In the genomic region with DNA sequence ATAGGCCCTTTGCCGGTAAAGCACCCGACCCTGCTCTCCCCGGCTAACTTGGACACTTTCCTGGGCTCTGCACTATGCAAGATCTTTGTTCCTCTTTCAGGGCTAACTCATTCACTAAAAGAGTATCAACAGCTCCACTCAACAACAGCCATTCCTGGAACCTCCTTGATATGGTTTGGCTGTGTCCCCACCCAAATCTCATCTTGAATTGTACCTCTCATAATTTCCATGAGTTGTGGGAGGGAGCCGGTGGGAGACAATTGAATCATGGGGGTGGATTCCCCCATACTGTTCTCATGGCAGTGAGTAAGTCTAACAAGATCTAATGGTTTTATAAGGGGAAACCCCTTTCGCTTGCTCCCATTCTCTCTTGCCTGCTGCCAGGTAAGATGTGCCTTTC, we compare ENCODE assay signal across 15 cellular contexts.
A peak's percentile ranks its signal among the peaks of the same experiment; 100 is the strongest.
DNase-seq lines count a peak whose midpoint lies in the region; ATAC-seq and TF ChIP-seq lines count a peak whose summit lies in the region.
"Had no signal": no experiment of that assay in that cellular context is flagged by ENCODE, and none has a peak within 500 bp of the region (broad histone marks: within the 10 kb centered on the region; RNA-seq: fewer than 3 reads in every experiment).

No MANE protein-coding gene starts in this region.

- H3K27ac ChIP-seq in colonic mucosa (no peak overlapping the region), suprapubic skin (no peak overlapping the region)
- H3K27ac ChIP-seq: BLaER1 treated with 17β-estradiol and CSF1 and Interleukin-3, amounts not matched to agents 10 nM and 100 nM had no signal

- H3K4me1 Mint-ChIP-seq in activated CD8-positive, alpha-beta T cell treated with anti-CD3 and anti-CD28 coated beads for 36 hours (ENCODE audit: low read depth), result no peaks in the 10 kb centered on the region
- H3K4me1 Mint-ChIP-seq in activated CD8-positive, alpha-beta T cell treated with anti-CD3 and anti-CD28 coated beads, Interleukin-2, amount 10 ng/mL, durations not matched to agents 7 days and 5 days (ENCODE audit: low read depth), result no peaks in the 10 kb centered on the region
- no peaks in the 10 kb centered on the region for H3K4me1 Mint-ChIP-seq in stimulated activated naive CD8-positive, alpha-beta T cell treated with anti-CD3 and anti-CD28 coated beads, Interleukin-15, amount 100 ng/mL, for 72 hours
- H3K4me1 Mint-ChIP-seq: B cell had no signal

- POLR2A ChIA-PET in activated CD8-positive, alpha-beta T cell treated with anti-CD3 and anti-CD28 coated beads for 36 hours (lab: Charles Lee), result no interaction called here
- POLR2A ChIA-PET in activated CD8-positive, alpha-beta T cell treated with anti-CD3 and anti-CD28 coated beads, Interleukin-2, amount 10 ng/mL, durations not matched to agents 7 days and 5 days (lab: Charles Lee), result no interaction called here

- no peaks in the 10 kb centered on the region for H3K27me3 ChIP-seq in colonic mucosa
- H3K27me3 ChIP-seq in suprapubic skin, result no peaks in the 10 kb centered on the region
- H3K27me3 ChIP-seq: BLaER1 treated with 17β-estradiol and CSF1 and Interleukin-3, amounts not matched to agents 10 nM and 100 nM had no signal

- 82% methylated on average over 5 of the region's 5 CpGs for WGBS in suprapubic skin

- H3K4me1 ChIP-seq in colonic mucosa, result no peaks in the 10 kb centered on the region
- no peaks in the 10 kb centered on the region for H3K4me1 ChIP-seq in suprapubic skin
- H3K4me1 ChIP-seq: BLaER1 treated with 17β-estradiol and CSF1 and Interleukin-3, amounts not matched to agents 10 nM and 100 nM had no signal

- H3K36me3 Mint-ChIP-seq in activated CD8-positive, alpha-beta T cell treated with anti-CD3 and anti-CD28 coated beads for 36 hours (ENCODE audit: low read depth), result no peaks in the 10 kb centered on the region
- no peaks in the 10 kb centered on the region for H3K36me3 Mint-ChIP-seq in activated CD8-positive, alpha-beta T cell treated with anti-CD3 and anti-CD28 coated beads, Interleukin-2, amount 10 ng/mL, durations not matched to agents 7 days and 5 days (ENCODE audit: low read depth)
- H3K36me3 Mint-ChIP-seq: CD8-positive, alpha-beta T cell had no signal

- no peak for TF ChIP-seq CTCF in activated CD8-positive, alpha-beta T cell treated with anti-CD3 and anti-CD28 coated beads for 36 hours (IDR thresholded peaks at IDR 0.05)
- TF ChIP-seq CTCF in astrocyte of the spinal cord (IDR thresholded peaks at IDR 0.05; ENCODE audit: low read depth, low read length), result no peak
- TF ChIP-seq CTCF in colonic mucosa (IDR thresholded peaks at IDR 0.05), result no peak
- no peak for TF ChIP-seq CTCF in suprapubic skin (IDR thresholded peaks at IDR 0.05)

- H3K4me3 ChIP-seq in astrocyte of the spinal cord (ENCODE audit: low read depth, low read length) (no peak overlapping the region), colonic mucosa (no peak overlapping the region), suprapubic skin (no peak overlapping the region)
- H3K4me3 ChIP-seq: BLaER1 treated with 17β-estradiol and CSF1 and Interleukin-3, amounts not matched to agents 10 nM and 100 nM; GM23338 had no signal

- DNase-seq in activated CD8-positive, alpha-beta T cell treated with anti-CD3 and anti-CD28 coated beads for 36 hours, result peak; percentile 9
- DNase-seq in activated CD8-positive, alpha-beta T cell treated with anti-CD3 and anti-CD28 coated beads, Interleukin-2, amount 10 ng/mL, durations not matched to agents 7 days and 5 days, result no peak
- DNase-seq in stimulated activated naive CD8-positive, alpha-beta T cell treated with anti-CD3 and anti-CD28 coated beads, Interleukin-15, Interleukin-2, amounts not matched to agents 100 U/mL and 50 U/mL, for 24 hours, result no peak
- no peak for DNase-seq in stimulated activated naive CD8-positive, alpha-beta T cell treated with anti-CD3 and anti-CD28 coated beads, Interleukin-15, amount 100 ng/mL, for 72 hours
- peak; percentile 72 for DNase-seq in astrocyte of the spinal cord (ENCODE audit: low read depth, low spot score)
- no peak for DNase-seq in colonic mucosa
- no peak for DNase-seq in suprapubic skin (ENCODE audit: low spot score in 2 of 2)
- DNase-seq: Calu3; CD8-positive, alpha-beta T cell; DMS79 treated with DMSO at 0.1 percent for 48 hours; GF-D8; HCEC 1CT had no signal

- in situ Hi-C loops in astrocyte of the spinal cord (cut with HindIII; ENCODE audit: low sequenced_read_pairs), result no loop called here

- no peak overlapping the region for H3K27ac Mint-ChIP-seq in activated CD8-positive, alpha-beta T cell treated with anti-CD3 and anti-CD28 coated beads for 36 hours
- no peak overlapping the region for H3K27ac Mint-ChIP-seq in activated CD8-positive, alpha-beta T cell treated with anti-CD3 and anti-CD28 coated beads, Interleukin-2, amount 10 ng/mL, durations not matched to agents 7 days and 5 days
- no peak overlapping the region for H3K27ac Mint-ChIP-seq in stimulated activated naive CD8-positive, alpha-beta T cell treated with anti-CD3 and anti-CD28 coated beads, Interleukin-15, amount 100 ng/mL, for 72 hours
- H3K27ac Mint-ChIP-seq: B cell; CD8-positive, alpha-beta T cell; GM23338 had no signal

- no peak overlapping the region for H3K4me3 Mint-ChIP-seq in activated CD8-positive, alpha-beta T cell treated with anti-CD3 and anti-CD28 coated beads for 36 hours
- H3K4me3 Mint-ChIP-seq in activated CD8-positive, alpha-beta T cell treated with anti-CD3 and anti-CD28 coated beads, Interleukin-2, amount 10 ng/mL, durations not matched to agents 7 days and 5 days, result no peak overlapping the region
- no peak overlapping the region for H3K4me3 Mint-ChIP-seq in stimulated activated naive CD8-positive, alpha-beta T cell treated with anti-CD3 and anti-CD28 coated beads, Interleukin-15, amount 100 ng/mL, for 72 hours
- H3K4me3 Mint-ChIP-seq: B cell; CD8-positive, alpha-beta T cell; GM23338 had no signal

- no peak for TF ChIP-seq POLR2A in suprapubic skin (IDR thresholded peaks at IDR 0.05)

- peaks cover 1% of the 10 kb centered on the region for H3K27me3 Mint-ChIP-seq in activated CD8-positive, alpha-beta T cell treated with anti-CD3 and anti-CD28 coated beads for 36 hours
- H3K27me3 Mint-ChIP-seq in activated CD8-positive, alpha-beta T cell treated with anti-CD3 and anti-CD28 coated beads, Interleukin-2, amount 10 ng/mL, durations not matched to agents 7 days and 5 days (ENCODE audit: low read depth), result no peaks in the 10 kb centered on the region
- no peaks in the 10 kb centered on the region for H3K27me3 Mint-ChIP-seq in stimulated activated naive CD8-positive, alpha-beta T cell treated with anti-CD3 and anti-CD28 coated beads, Interleukin-15, amount 100 ng/mL, for 72 hours
- H3K27me3 Mint-ChIP-seq: B cell had no signal

- ATAC-seq in activated CD8-positive, alpha-beta T cell treated with anti-CD3 and anti-CD28 coated beads for 36 hours, result no peak
- no peak for ATAC-seq in activated CD8-positive, alpha-beta T cell treated with anti-CD3 and anti-CD28 coated beads, Interleukin-2, amount 10 ng/mL, durations not matched to agents 7 days and 5 days
- peak; percentile 24 for ATAC-seq in stimulated activated naive CD8-positive, alpha-beta T cell treated with anti-CD3 and anti-CD28 coated beads, Interleukin-15, Interleukin-2, amounts not matched to agents 100 U/mL and 50 U/mL, for 24 hours
- no peak for ATAC-seq in stimulated activated naive CD8-positive, alpha-beta T cell treated with anti-CD3 and anti-CD28 coated beads, Interleukin-15, amount 100 ng/mL, for 72 hours
- ATAC-seq: CD8-positive, alpha-beta T cell; GM23338 had no signal

- H3K9me3 Mint-ChIP-seq in activated CD8-positive, alpha-beta T cell treated with anti-CD3 and anti-CD28 coated beads for 36 hours, result peaks cover 3% of the 10 kb centered on the region
- peaks cover 6% of the 10 kb centered on the region for H3K9me3 Mint-ChIP-seq in activated CD8-positive, alpha-beta T cell treated with anti-CD3 and anti-CD28 coated beads, Interleukin-2, amount 10 ng/mL, durations not matched to agents 7 days and 5 days (ENCODE audit: insufficient read depth)
- peaks cover 4 to 34% of the 10 kb centered on the region in 2 donors for H3K9me3 Mint-ChIP-seq in stimulated activated naive CD8-positive, alpha-beta T cell treated with anti-CD3 and anti-CD28 coated beads, Interleukin-15, amount 100 ng/mL, for 72 hours
- H3K9me3 Mint-ChIP-seq: GM23338 had no signal

- TF ChIP-seq EP300 in suprapubic skin (IDR thresholded peaks at IDR 0.05), result no peak

- intact Hi-C loops in activated CD8-positive, alpha-beta T cell treated with anti-CD3 and anti-CD28 coated beads for 36 hours (cut with micrococcal nuclease), result no loop called here
- intact Hi-C loops in colonic mucosa (cut with DNase I), result no loop called here

- CTCF ChIA-PET in activated CD8-positive, alpha-beta T cell treated with anti-CD3 and anti-CD28 coated beads for 36 hours (lab: Charles Lee), result no interaction called here
- CTCF ChIA-PET in activated CD8-positive, alpha-beta T cell treated with anti-CD3 and anti-CD28 coated beads, Interleukin-2, amount 10 ng/mL, durations not matched to agents 7 days and 5 days (lab: Charles Lee), result no interaction called here

- H3K36me3 ChIP-seq in colonic mucosa (no peaks in the 10 kb centered on the region), suprapubic skin (no peaks in the 10 kb centered on the region)

- H3K9ac ChIP-seq in colonic mucosa (ENCODE audit: low read depth in 2 of 2, low read length in 2 of 2), result no peak overlapping the region
- H3K9ac ChIP-seq: BLaER1 treated with 17β-estradiol and CSF1 and Interleukin-3, amounts not matched to agents 10 nM and 100 nM had no signal

- no peaks in the 10 kb centered on the region for H3K9me3 ChIP-seq in colonic mucosa
- no peaks in the 10 kb centered on the region for H3K9me3 ChIP-seq in suprapubic skin

Comparison
In these comparisons a context has a peak if more than half of its experiments do, and no peak if none do; other contexts are left out.
1. DNase-seq: peak in activated CD8-positive, alpha-beta T cell treated with anti-CD3 and anti-CD28 coated beads for 36 hours (single experiment) and astrocyte of the spinal cord (single experiment); none in activated CD8-positive, alpha-beta T cell treated with anti-CD3 and anti-CD28 coated beads, Interleukin-2, amount 10 ng/mL, durations not matched to agents 7 days and 5 days (single experiment), stimulated activated naive CD8-positive, alpha-beta T cell treated with anti-CD3 and anti-CD28 coated beads, Interleukin-15, Interleukin-2, amounts not matched to agents 100 U/mL and 50 U/mL, for 24 hours (single experiment), stimulated activated naive CD8-positive, alpha-beta T cell treated with anti-CD3 and anti-CD28 coated beads, Interleukin-15, amount 100 ng/mL, for 72 hours (0 of 2), colonic mucosa (single experiment) and suprapubic skin (0 of 2).